Comparison of ENCODE assay signal across 13 cellular contexts in the genomic region with DNA sequence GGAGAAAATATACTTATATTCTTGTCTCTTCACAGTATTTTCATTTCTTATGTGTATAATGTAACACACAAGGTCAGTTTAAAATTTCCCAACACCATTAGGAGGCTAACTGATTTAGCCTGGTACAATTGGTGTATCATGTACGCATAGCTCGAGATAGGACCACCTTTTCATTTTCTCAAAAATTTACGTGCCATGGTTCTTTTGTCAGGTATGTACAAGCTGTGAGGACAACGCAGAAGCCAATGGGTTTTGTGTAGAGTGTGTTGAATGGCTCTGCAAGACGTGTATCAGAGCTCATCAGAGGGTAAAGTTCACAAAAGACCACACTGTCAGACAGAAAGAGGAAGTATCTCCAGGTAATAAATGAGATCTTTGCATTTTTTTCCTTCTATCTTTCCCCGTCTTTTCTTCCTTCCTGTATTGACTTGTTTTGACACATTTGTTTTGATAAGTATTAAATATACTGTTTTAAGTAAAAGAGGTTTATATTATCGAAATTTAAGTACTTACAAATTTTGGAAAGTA. TPM values are rescaled to one million over a fixed set of nuclear protein-coding genes. Genes with fewer than 3 reads are reported as not detected.
DNase-seq lines count a peak whose midpoint lies in the region; ATAC-seq and TF ChIP-seq lines count a peak whose summit lies in the region.
"Had no signal": no experiment of that assay in that cellular context is flagged by ENCODE, and none has a peak within 500 bp of the region (broad histone marks: within the 10 kb centered on the region; RNA-seq: fewer than 3 reads in every experiment).

No MANE protein-coding gene starts in this region.

- DNase-seq in CD4-positive, alpha-beta T cell: no peak
- peak; percentile 70 for DNase-seq in OCI-M2 (lab: John Stamatoyannopoulos, UW; ENCODE audit: unreplicated experiment)
- no peak for DNase-seq in NCI-H2107 treated with DMSO at 0.1 percent for 48 hours (lab: John Stamatoyannopoulos, UW; ENCODE audit: unreplicated experiment)
- DNase-seq in SHP77 (lab: John Stamatoyannopoulos, UW): no peak
- no peak for DNase-seq in RKO (ENCODE audit: low spot score)
- DNase-seq: activated CD4-positive, alpha-beta T cell treated with anti-CD3 and anti-CD28 coated beads for 4 hours; activated gamma-delta T cell; DMS53 had no signal

- no peaks in the 10 kb centered on the region for H3K27me3 Mint-ChIP-seq in CD4-positive, alpha-beta T cell
- H3K27me3 Mint-ChIP-seq: central memory CD8-positive, alpha-beta T cell had no signal

- CTCF ChIA-PET in CD4-positive, alpha-beta T cell (lab: Charles Lee): no interaction called here

- intact Hi-C loops in CD4-positive, alpha-beta T cell (cut with DNase I, micrococcal nuclease): no loop called here

- H3K9me3 Mint-ChIP-seq in CD4-positive, alpha-beta T cell: peaks cover 6% of the 10 kb centered on the region
- H3K9me3 Mint-ChIP-seq: central memory CD8-positive, alpha-beta T cell had no signal

- peaks cover 10% of the 10 kb centered on the region for H3K4me1 Mint-ChIP-seq in CD4-positive, alpha-beta T cell (ENCODE audit: low read depth)
- H3K4me1 Mint-ChIP-seq: central memory CD8-positive, alpha-beta T cell had no signal

- H3K27ac ChIP-seq in CD4-positive, alpha-beta T cell (ENCODE audit: low read depth, low read length): no peak overlapping the region
- H3K27ac ChIP-seq: suprapubic skin had no signal

- no peak for TF ChIP-seq CTCF in CD4-positive, alpha-beta T cell (IDR thresholded peaks at IDR 0.05)

- H3K27ac Mint-ChIP-seq in CD4-positive, alpha-beta T cell: peak overlapping the region; percentile 1

- no peaks in the 10 kb centered on the region for H3K27me3 ChIP-seq in CD4-positive, alpha-beta T cell (ENCODE audit: control insufficient read depth, insufficient read depth, low read length)
- H3K27me3 ChIP-seq: suprapubic skin had no signal

- peaks cover 98% of the 10 kb centered on the region for H3K36me3 Mint-ChIP-seq in CD4-positive, alpha-beta T cell (ENCODE audit: low read depth)

- POLR2A ChIA-PET in CD4-positive, alpha-beta T cell (lab: Charles Lee): no interaction called here

- H3K4me3 Mint-ChIP-seq in CD4-positive, alpha-beta T cell: no peak overlapping the region
- H3K4me3 Mint-ChIP-seq: central memory CD8-positive, alpha-beta T cell had no signal

- ATAC-seq in CD4-positive, alpha-beta T cell (ENCODE audit: poor library complexity): no peak
- ATAC-seq in GM19043 (IDR thresholded peaks at IDR 0.05; ENCODE audit: low read depth, unreplicated experiment): peak; percentile 62
- ATAC-seq in HG03108 (IDR thresholded peaks at IDR 0.05; ENCODE audit: unreplicated experiment): peak; percentile 56
- ATAC-seq in GM18517 (IDR thresholded peaks at IDR 0.05; ENCODE audit: unreplicated experiment): no peak

- H3K9me3 ChIP-seq in CD4-positive, alpha-beta T cell (ENCODE audit: control insufficient read depth, low read length): no peaks in the 10 kb centered on the region
- H3K9me3 ChIP-seq: suprapubic skin had no signal

RNA-seq across cellular contexts. Expression of gene TRIM24, which starts 55.0 kb away (rescaled TPM):
- total RNA-seq in CD4-positive, alpha-beta T cell: 10 to 100 TPM; 14.1 to 16.0 TPM

Comparison
In these comparisons a context has a peak if more than half of its experiments do, and no peak if none do; other contexts are left out.
1. ATAC-seq: peak in GM19043 (single experiment) and HG03108 (single experiment); none in CD4-positive, alpha-beta T cell (single experiment) and GM18517 (single experiment).